ENCODE assay signal across 38 cellular contexts in genomic region chr2:71484354-71484753, GRCh38. TPM values are rescaled to one million over a fixed set of nuclear protein-coding genes. Genes with fewer than 3 reads are reported as not detected.
"Had no signal": no experiment of that assay in that cellular context is flagged by ENCODE, and none has a peak within 500 bp of the region (broad histone marks: within the 10 kb centered on the region; RNA-seq: fewer than 3 reads in every experiment).

No MANE protein-coding gene starts in this region.

- H3K4me1 Mint-ChIP-seq: activated naive CD4-positive, alpha-beta T cell treated with anti-CD3 and anti-CD28 coated beads, Interleukin-2, amount 10 ng/mL, durations not matched to agents 7 days and 5 days; activated naive CD4-positive, alpha-beta T cell treated with anti-CD3 and anti-CD28 coated beads, Interleukin-2, amount 50 U/mL, for 24 hours; activated naive CD8-positive, alpha-beta T cell treated with anti-CD3 and anti-CD28 coated beads for 36 hours; activated naive CD8-positive, alpha-beta T cell treated with anti-CD3 and anti-CD28 coated beads, Interleukin-2, amount 10 ng/mL, durations not matched to agents 7 days and 5 days; activated naive CD8-positive, alpha-beta T cell treated with anti-CD3 and anti-CD28 coated beads, Interleukin-2, amount 50 U/mL, for 24 hours; activated T-helper 17 cell treated with anti-CD3 and anti-CD28 coated beads, Interleukin-2, amount 50 U/mL, for 72 hours; brain; central memory CD8-positive, alpha-beta T cell had no signal

- H3K4me3 ChIP-seq: adrenal gland, ascending aorta, body of pancreas, breast epithelium, cardiac muscle cell had no signal

- ATAC-seq: activated naive CD4-positive, alpha-beta T cell treated with anti-CD3 and anti-CD28 coated beads, Interleukin-2, amount 50 U/mL, for 72 hours; activated naive CD8-positive, alpha-beta T cell treated with anti-CD3 and anti-CD28 coated beads, Interleukin-2, amount 50 U/mL, for 24 hours; activated T-cell treated with anti-CD3 and anti-CD28 coated beads, Interleukin-2, amount 50 U/mL, for 4 hours; activated T-cell treated with anti-CD3 and anti-CD28 coated beads, Interleukin-2, amount 50 U/mL, for 72 hours; activated T-helper 17 cell treated with anti-CD3 and anti-CD28 coated beads, Interleukin-2, amount 50 U/mL, for 72 hours; body of pancreas had no signal

- H3K27me3 ChIP-seq: adrenal gland, ascending aorta, body of pancreas, brain microvascular endothelial cell, breast epithelium, cardiac muscle cell had no signal

- DNase-seq: activated effector memory CD4-positive, alpha-beta T cell treated with anti-CD3 and anti-CD28 coated beads, Interleukin-2, amount 50 U/mL, for 16 hours; activated effector memory CD4-positive, alpha-beta T cell treated with Interleukin-2 at 50 U/mL for 16 hours; activated gamma-delta T cell; activated gamma-delta T cell treated with Interleukin-2 at 50 U/mL for 16 hours; activated naive CD4-positive, alpha-beta T cell; activated naive CD4-positive, alpha-beta T cell treated with anti-CD3 and anti-CD28 coated beads for 36 hours; activated naive CD4-positive, alpha-beta T cell treated with anti-CD3 and anti-CD28 coated beads, Interleukin-2, amount 10 ng/mL, durations not matched to agents 7 days and 5 days; activated naive CD4-positive, alpha-beta T cell treated with anti-CD3 and anti-CD28 coated beads, Interleukin-2, amount 50 U/mL, for 16 hours; activated naive CD4-positive, alpha-beta T cell treated with Interleukin-2 at 50 U/mL for 16 hours; activated naive CD8-positive, alpha-beta T cell treated with anti-CD3 and anti-CD28 coated beads for 36 hours; activated naive CD8-positive, alpha-beta T cell treated with anti-CD3 and anti-CD28 coated beads, Interleukin-2, amount 10 ng/mL, durations not matched to agents 7 days and 5 days; activated naive CD8-positive, alpha-beta T cell treated with anti-CD3 and anti-CD28 coated beads, Interleukin-2, amount 50 U/mL, for 24 hours; activated T-cell treated with anti-CD3 and anti-CD28 coated beads for 4 hours; activated T-cell treated with anti-CD3 and anti-CD28 coated beads, Interleukin-2, amount 50 U/mL, for 1 hour; activated T-cell treated with anti-CD3 and anti-CD28 coated beads, Interleukin-2, amount 50 U/mL, for 4 hours; activated T-cell treated with anti-CD3 and anti-CD28 coated beads, Interleukin-2, amount 50 U/mL, for 48 hours; activated T-cell treated with anti-CD3 and anti-CD28 coated beads, Interleukin-2, amount 50 U/mL, for 72 hours; amniotic stem cell; amygdala; anterior cingulate cortex; aorta; body of pancreas; brain microvascular endothelial cell; caudate nucleus; central memory CD4-positive, alpha-beta T cell; cerebellar nuclear complex had no signal

- H3K36me3 ChIP-seq: adrenal gland, ascending aorta, breast epithelium, cardiac muscle cell had no signal

- H3K4me1 ChIP-seq: adrenal gland, ascending aorta, body of pancreas, breast epithelium had no signal

- H3K9me3 Mint-ChIP-seq: activated naive CD4-positive, alpha-beta T cell treated with anti-CD3 and anti-CD28 coated beads for 36 hours; activated naive CD4-positive, alpha-beta T cell treated with anti-CD3 and anti-CD28 coated beads, Interleukin-2, amount 10 ng/mL, durations not matched to agents 7 days and 5 days; activated naive CD4-positive, alpha-beta T cell treated with anti-CD3 and anti-CD28 coated beads, Interleukin-2, amount 50 U/mL, for 24 hours; activated naive CD4-positive, alpha-beta T cell treated with anti-CD3 and anti-CD28 coated beads, Interleukin-2, amount 50 U/mL, for 72 hours; activated naive CD8-positive, alpha-beta T cell treated with anti-CD3 and anti-CD28 coated beads for 36 hours; activated naive CD8-positive, alpha-beta T cell treated with anti-CD3 and anti-CD28 coated beads, Interleukin-2, amount 10 ng/mL, durations not matched to agents 7 days and 5 days; activated naive CD8-positive, alpha-beta T cell treated with anti-CD3 and anti-CD28 coated beads, Interleukin-2, amount 50 U/mL, for 24 hours; activated T-cell treated with anti-CD3 and anti-CD28 coated beads, Interleukin-2, amount 50 U/mL, for 4 hours; activated T-cell treated with anti-CD3 and anti-CD28 coated beads, Interleukin-2, amount 50 U/mL, for 72 hours; activated T-helper 1 cell treated with anti-CD3 and anti-CD28 coated beads, Interleukin-12 subunit alpha, Interleukin-12 subunit beta, Interleukin-2, Interleukin-4 antibody, amounts not matched to agents 30 ng/mL and 10 ng/mL and 1 ng/mL, durations not matched to agents 14 hours and 24 hours and 36 hours; activated T-helper 17 cell treated with anti-CD3 and anti-CD28 coated beads, Interleukin-2, amount 50 U/mL, for 72 hours; activated T-helper 2 cell treated with anti-CD3 and anti-CD28 coated beads, Interferon-gamma antibody, Interleukin-2, Interleukin-4, amounts not matched to agents 10 μg/mL and 5 μg/mL and 100 μg/mL, durations not matched to agents 14 hours and 24 hours and 36 hours; central memory CD8-positive, alpha-beta T cell had no signal

- H3K27ac Mint-ChIP-seq: activated naive CD4-positive, alpha-beta T cell treated with anti-CD3 and anti-CD28 coated beads for 36 hours; activated naive CD4-positive, alpha-beta T cell treated with anti-CD3 and anti-CD28 coated beads, Interleukin-2, amount 10 ng/mL, durations not matched to agents 7 days and 5 days; activated naive CD4-positive, alpha-beta T cell treated with anti-CD3 and anti-CD28 coated beads, Interleukin-2, amount 50 U/mL, for 24 hours; activated naive CD4-positive, alpha-beta T cell treated with anti-CD3 and anti-CD28 coated beads, Interleukin-2, amount 50 U/mL, for 72 hours; activated naive CD8-positive, alpha-beta T cell; activated naive CD8-positive, alpha-beta T cell treated with anti-CD3 and anti-CD28 coated beads for 36 hours; activated naive CD8-positive, alpha-beta T cell treated with anti-CD3 and anti-CD28 coated beads, Interleukin-2, amount 10 ng/mL, durations not matched to agents 7 days and 5 days; activated naive CD8-positive, alpha-beta T cell treated with anti-CD3 and anti-CD28 coated beads, Interleukin-2, amount 50 U/mL, for 24 hours; activated T-cell treated with anti-CD3 and anti-CD28 coated beads, Interleukin-2, amount 50 U/mL, for 72 hours; activated T-helper 1 cell treated with anti-CD3 and anti-CD28 coated beads, Interleukin-12 subunit alpha, Interleukin-12 subunit beta, Interleukin-2, Interleukin-4 antibody, amounts not matched to agents 30 ng/mL and 10 ng/mL and 1 ng/mL, durations not matched to agents 14 hours and 24 hours and 36 hours; activated T-helper 17 cell treated with anti-CD3 and anti-CD28 coated beads, Interleukin-2, amount 50 U/mL, for 72 hours; activated T-helper 2 cell treated with anti-CD3 and anti-CD28 coated beads, Interferon-gamma antibody, Interleukin-2, Interleukin-4, amounts not matched to agents 10 μg/mL and 5 μg/mL and 100 μg/mL, durations not matched to agents 14 hours and 24 hours and 36 hours; brain had no signal

- H3K27ac ChIP-seq: ascending aorta, body of pancreas, brain microvascular endothelial cell, breast epithelium, cardiac muscle cell had no signal

- H3K4me3 Mint-ChIP-seq: activated naive CD4-positive, alpha-beta T cell treated with anti-CD3 and anti-CD28 coated beads for 36 hours; activated naive CD4-positive, alpha-beta T cell treated with anti-CD3 and anti-CD28 coated beads, Interleukin-2, amount 10 ng/mL, durations not matched to agents 7 days and 5 days; activated naive CD4-positive, alpha-beta T cell treated with anti-CD3 and anti-CD28 coated beads, Interleukin-2, amount 50 U/mL, for 24 hours; activated naive CD8-positive, alpha-beta T cell; activated naive CD8-positive, alpha-beta T cell treated with anti-CD3 and anti-CD28 coated beads for 36 hours; activated naive CD8-positive, alpha-beta T cell treated with anti-CD3 and anti-CD28 coated beads, Interleukin-2, amount 10 ng/mL, durations not matched to agents 7 days and 5 days; activated naive CD8-positive, alpha-beta T cell treated with anti-CD3 and anti-CD28 coated beads, Interleukin-2, amount 50 U/mL, for 24 hours; activated T-cell treated with anti-CD3 and anti-CD28 coated beads, Interleukin-2, amount 50 U/mL, for 4 hours; activated T-cell treated with anti-CD3 and anti-CD28 coated beads, Interleukin-2, amount 50 U/mL, for 72 hours; activated T-helper 1 cell treated with anti-CD3 and anti-CD28 coated beads, Interleukin-12 subunit alpha, Interleukin-12 subunit beta, Interleukin-2, Interleukin-4 antibody, amounts not matched to agents 30 ng/mL and 10 ng/mL and 1 ng/mL, durations not matched to agents 14 hours and 24 hours and 36 hours; activated T-helper 17 cell treated with anti-CD3 and anti-CD28 coated beads, Interleukin-2, amount 50 U/mL, for 72 hours; brain; central memory CD8-positive, alpha-beta T cell had no signal

- H3K36me3 Mint-ChIP-seq: activated naive CD4-positive, alpha-beta T cell treated with anti-CD3 and anti-CD28 coated beads, Interleukin-2, amount 10 ng/mL, durations not matched to agents 7 days and 5 days; activated naive CD4-positive, alpha-beta T cell treated with anti-CD3 and anti-CD28 coated beads, Interleukin-2, amount 50 U/mL, for 24 hours; activated naive CD4-positive, alpha-beta T cell treated with anti-CD3 and anti-CD28 coated beads, Interleukin-2, amount 50 U/mL, for 72 hours; activated naive CD8-positive, alpha-beta T cell; activated naive CD8-positive, alpha-beta T cell treated with anti-CD3 and anti-CD28 coated beads for 36 hours; activated naive CD8-positive, alpha-beta T cell treated with anti-CD3 and anti-CD28 coated beads, Interleukin-2, amount 10 ng/mL, durations not matched to agents 7 days and 5 days; brain had no signal

- H3K9me3 ChIP-seq: adrenal gland, ascending aorta, body of pancreas, breast epithelium had no signal

- H3K27me3 Mint-ChIP-seq: activated naive CD8-positive, alpha-beta T cell; activated naive CD8-positive, alpha-beta T cell treated with anti-CD3 and anti-CD28 coated beads for 36 hours had no signal

RNA-seq across cellular contexts. Expression of gene DYSF, which starts 31.0 kb away (rescaled TPM):
- total RNA-seq: activated T-helper 1 cell treated with anti-CD3 and anti-CD28 coated beads, Interleukin-12 subunit alpha, Interleukin-12 subunit beta, Interleukin-2, Interleukin-4 antibody, amounts not matched to agents 30 ng/mL and 10 ng/mL and 1 ng/mL, durations not matched to agents 14 hours and 24 hours and 36 hours; activated T-helper 2 cell treated with anti-CD3 and anti-CD28 coated beads, Interferon-gamma antibody, Interleukin-2, Interleukin-4, amounts not matched to agents 10 μg/mL and 5 μg/mL and 100 μg/mL, durations not matched to agents 14 hours and 24 hours and 36 hours had no signal
